Comparison of ENCODE assay signal across 8 cellular contexts in the genomic region with DNA sequence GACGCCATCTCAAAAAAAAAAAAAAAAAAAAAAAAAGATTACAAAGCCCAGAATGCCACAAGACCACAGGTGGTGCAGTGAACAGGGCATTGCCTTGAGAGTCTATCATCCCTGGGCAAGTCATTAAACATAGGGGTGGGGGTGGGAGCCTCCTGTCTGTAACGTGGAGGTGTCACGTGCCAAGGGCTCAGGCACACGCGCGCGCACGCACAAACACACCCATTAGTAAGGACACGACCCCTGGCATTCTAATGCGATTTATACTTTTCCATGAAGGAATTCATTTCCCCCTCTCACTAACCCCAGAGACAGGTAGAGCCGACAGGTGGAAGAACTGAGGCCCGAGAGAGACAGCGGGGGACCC. TPM values are rescaled to one million over a fixed set of nuclear protein-coding genes. Genes with fewer than 3 reads are reported as not detected.
DNase-seq lines count a peak whose midpoint lies in the region; ATAC-seq and TF ChIP-seq lines count a peak whose summit lies in the region.

No MANE protein-coding gene starts in this region.

- peak overlapping the region; percentile 72 for H3K27ac ChIP-seq in lower lobe of right lung

- intact Hi-C loops in lower lobe of right lung (cut with DNase I), result no loop called here

- H3K4me1 ChIP-seq in BE2C (peaks cover 4% of the 10 kb centered on the region; the same call in 1 of the 2 replicates), lower lobe of right lung (peaks cover 36% of the 10 kb centered on the region)

- in situ Hi-C loops in astrocyte of the spinal cord (cut with HindIII; ENCODE audit: low sequenced_read_pairs), result no loop called here

- TF ChIP-seq CTCF in BE2C (IDR thresholded peaks at IDR 0.05; ENCODE audit: low read depth, low read length) (no peak), astrocyte of the spinal cord (IDR thresholded peaks at IDR 0.05; ENCODE audit: low read depth, low read length) (no peak), lower lobe of right lung (IDR thresholded peaks at IDR 0.05) (no peak)

- no peaks in the 10 kb centered on the region for H3K9me3 ChIP-seq in BE2C
- H3K9me3 ChIP-seq in lower lobe of right lung, result no peaks in the 10 kb centered on the region

- ATAC-seq in lower lobe of right lung (no peak), GM21515 (IDR thresholded peaks at IDR 0.05; ENCODE audit: unreplicated experiment) (no peak), GM18520 (IDR thresholded peaks at IDR 0.05; ENCODE audit: unreplicated experiment) (no peak)

- H3K4me3 ChIP-seq in BE2C (ENCODE audit: low read depth, low read length) (peak overlapping the region; percentile 75), astrocyte of the spinal cord (ENCODE audit: low read depth, low read length) (peak overlapping the region; percentile 56), lower lobe of right lung (peak overlapping the region; percentile 73)
- peak overlapping the region; percentile 53 for H3K4me3 ChIP-seq in Jurkat, Clone E6-1 (ENCODE audit: low read length)

- H3K27me3 ChIP-seq in BE2C (no peaks in the 10 kb centered on the region), lower lobe of right lung (ENCODE audit: low read depth) (no peaks in the 10 kb centered on the region)

- H3K36me3 ChIP-seq in BE2C (no peaks in the 10 kb centered on the region), lower lobe of right lung (no peaks in the 10 kb centered on the region)

- DNase-seq in BE2C (no peak), astrocyte of the spinal cord (ENCODE audit: low read depth, low spot score) (no peak), lower lobe of right lung (no peak), HT-29 (ENCODE audit: low spot score) (no peak)
- DNase-seq in Jurkat, Clone E6-1 (ENCODE audit: low read depth, low spot score), result no peak
- no peak for DNase-seq in stimulated activated naive CD4-positive, alpha-beta T cell treated with Interleukin-2 at 50 U/mL for 16 hours (lab: John Stamatoyannopoulos, UW)

RNA-seq across cellular contexts. Expression of gene GCAT, which starts 5.8 kb away (rescaled TPM):
- 24.4 TPM for polyA plus RNA-seq in BE2C (2012; ENCODE audit: insufficient read depth, insufficient read length, low read depth)
- 53.0 TPM for polyA plus RNA-seq in Jurkat, Clone E6-1 (2012; ENCODE audit: insufficient read depth, insufficient read length)
- total RNA-seq in lower lobe of right lung, result 7.1 TPM
- total RNA-seq in HT-29 (2014; rRNA removed; shearing (Covaris generic)), result 23.5 and 29.6 TPM in 2 replicates

RNA-seq across cellular contexts. Expression of gene GALR3, which starts 21.3 kb away (rescaled TPM):
- polyA plus RNA-seq in BE2C (2012; ENCODE audit: insufficient read depth, insufficient read length, low read depth), result not detected
- polyA plus RNA-seq in Jurkat, Clone E6-1 (2012; ENCODE audit: insufficient read depth, insufficient read length), result not detected
- total RNA-seq in lower lobe of right lung, result not detected
- not detected in 2 replicates for total RNA-seq in HT-29 (2014; rRNA removed; shearing (Covaris generic))

RNA-seq across cellular contexts. Expression of gene ANKRD54, which starts 42.2 kb away (rescaled TPM):
- 95.5 TPM for polyA plus RNA-seq in BE2C (2012; ENCODE audit: insufficient read depth, insufficient read length, low read depth)
- 29.2 TPM for polyA plus RNA-seq in Jurkat, Clone E6-1 (2012; ENCODE audit: insufficient read depth, insufficient read length)
- 18.3 TPM for total RNA-seq in lower lobe of right lung
- 17.8 and 19.6 TPM in 2 replicates for total RNA-seq in HT-29 (2014; rRNA removed; shearing (Covaris generic))

RNA-seq across cellular contexts. Expression of gene EIF3L, which starts 47.3 kb away (rescaled TPM):
- polyA plus RNA-seq in BE2C (2012; ENCODE audit: insufficient read depth, insufficient read length, low read depth), result 332 TPM
- 862 TPM for polyA plus RNA-seq in Jurkat, Clone E6-1 (2012; ENCODE audit: insufficient read depth, insufficient read length)
- total RNA-seq in lower lobe of right lung, result 385 TPM
- total RNA-seq in HT-29 (2014; rRNA removed; shearing (Covaris generic)), result 219 and 230 TPM in 2 replicates
